ENCODE assay signal across 9 cellular contexts in the genomic region with DNA sequence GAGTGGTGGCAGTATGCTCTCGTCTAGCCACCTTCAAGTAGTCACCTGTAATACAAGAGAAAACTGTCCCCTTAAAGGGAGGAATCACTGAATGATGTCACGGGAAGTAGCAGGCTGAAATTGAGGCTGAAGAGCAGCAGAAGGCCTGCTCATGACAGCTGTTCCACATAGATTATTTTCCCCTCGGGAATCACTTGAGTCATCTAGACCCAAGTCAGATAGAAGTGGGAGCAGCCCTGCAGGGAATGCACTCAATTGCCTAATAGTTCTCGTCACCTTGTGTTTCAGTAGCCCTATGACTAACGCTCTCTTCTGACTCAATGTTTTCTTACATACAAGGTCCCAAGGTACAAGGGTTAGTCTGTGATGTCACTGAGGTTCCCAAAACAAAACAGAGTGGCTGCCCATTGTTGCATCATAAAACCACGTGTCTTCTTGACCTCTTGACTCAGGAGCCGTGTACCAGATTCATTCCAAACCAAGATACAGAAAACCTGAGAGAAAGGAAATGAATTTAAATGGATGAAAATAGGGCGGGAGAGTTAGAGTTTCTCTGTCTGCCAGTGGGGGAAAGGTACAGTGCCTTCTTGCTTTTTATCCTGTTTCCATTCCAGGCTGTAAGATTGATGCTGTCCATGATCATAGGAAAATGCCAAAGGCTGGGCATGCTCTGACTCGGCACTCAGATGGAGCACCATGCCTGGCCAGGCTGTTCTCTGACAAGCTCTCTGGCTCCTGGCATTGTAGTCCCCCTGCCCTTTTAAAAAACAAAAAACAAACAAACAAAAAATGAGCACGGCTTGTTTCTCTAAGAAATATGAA. TPM values are rescaled to one million over a fixed set of nuclear protein-coding genes. Genes with fewer than 3 reads are reported as not detected.
DNase-seq lines count a peak whose midpoint lies in the region; ATAC-seq, FAIRE-seq and TF ChIP-seq lines count a peak whose summit lies in the region.
"Had no signal": no experiment of that assay in that cellular context is flagged by ENCODE, and none has a peak within 500 bp of the region (broad histone marks: within the 10 kb centered on the region; RNA-seq: fewer than 3 reads in every experiment).

No MANE protein-coding gene starts in this region.

- H3K27ac ChIP-seq in K562 (ENCODE audit: extremely low read depth, low read depth, low read length) (peak overlapping the region; percentile 60; the same call in 1 of the 3 replicates), liver (ENCODE audit: low read depth in 1 of 2, low read length in 2 of 2) (peak overlapping the region; percentile 64 to 76), uterus (peak overlapping the region; percentile 90 to 93)

- POLR2A ChIA-PET in K562 (lab: Yijun Ruan, JAX): no interaction called here

- peaks cover 11% of the 10 kb centered on the region for H3K36me3 Mint-ChIP-seq in natural killer cell treated with Interleukin-12 subunit alpha and Interleukin-12 subunit beta and Interleukin-15 and Interleukin-18, amount 100 ng/mL, for 72 hours
- peaks cover 13% of the 10 kb centered on the region for H3K36me3 Mint-ChIP-seq in natural killer cell

- peak; percentile 74 for FAIRE-seq in K562 (lab: Jason Lieb, UNC)
- no peak for FAIRE-seq in D721Med (lab: Jason Lieb, UNC)

- H4K20me1 ChIP-seq in K562 (replicated peaks; ENCODE audit: control insufficient read depth, insufficient read depth, low read length): no peaks in the 10 kb centered on the region

- no peaks in the 10 kb centered on the region for H3K9me3 Mint-ChIP-seq in natural killer cell treated with Interleukin-12 subunit alpha and Interleukin-12 subunit beta and Interleukin-15 and Interleukin-18, amount 100 ng/mL, for 72 hours
- no peaks in the 10 kb centered on the region for H3K9me3 Mint-ChIP-seq in natural killer cell
- H3K9me3 Mint-ChIP-seq: stimulated activated naive B cell treated with anti-CD40 and anti-IgM and Interleukin-4, amounts not matched to agents 10 μg/mL and 1 μg/mL and 100 μg/mL, for 72 hours had no signal

- WGBS in K562 (ENCODE audit: insufficient coverage, low coverage, missing lambda C conversion rate): 24% methylated on average over 10 of the region's 10 CpGs
- 53% methylated on average over 10 of the region's 10 CpGs for WGBS in liver

- no peaks in the 10 kb centered on the region for H3K27me3 ChIP-seq in MG63
- no peaks in the 10 kb centered on the region for H3K27me3 ChIP-seq in K562 (ENCODE audit: control insufficient read depth in 2 of 2, insufficient read depth in 2 of 2, low read length in 2 of 2)
- H3K27me3 ChIP-seq in liver (ENCODE audit: control insufficient read depth in 4 of 4, insufficient read depth in 4 of 4, low read length in 3 of 4): no peaks in the 10 kb centered on the region
- H3K27me3 ChIP-seq in uterus: no peaks in the 10 kb centered on the region

- no peaks in the 10 kb centered on the region for H3K79me2 ChIP-seq in K562 (ENCODE audit: control insufficient read depth, insufficient read depth, low read length)

- H3K9ac ChIP-seq in K562 (ENCODE audit: insufficient read depth in 1 of 2, low read depth in 2 of 2, low read length in 2 of 2) (peak overlapping the region in 1 of 2 experiments; percentile 20; a peak in 1 of 4 replicates), liver (ENCODE audit: low read depth in 1 of 2, low read length in 2 of 2) (no peak overlapping the region)

- peak overlapping the region; percentile 68 to 89 for H3K27ac Mint-ChIP-seq in natural killer cell treated with Interleukin-12 subunit alpha and Interleukin-12 subunit beta and Interleukin-15 and Interleukin-18, amount 100 ng/mL, for 72 hours
- no peak overlapping the region for H3K27ac Mint-ChIP-seq in natural killer cell
- H3K27ac Mint-ChIP-seq: stimulated activated naive B cell treated with anti-CD40 and anti-IgM and Interleukin-4, amounts not matched to agents 10 μg/mL and 1 μg/mL and 100 μg/mL, for 72 hours had no signal

- peaks cover 12 to 20% of the 10 kb centered on the region in 2 donors for H3K4me1 Mint-ChIP-seq in natural killer cell treated with Interleukin-12 subunit alpha and Interleukin-12 subunit beta and Interleukin-15 and Interleukin-18, amount 100 ng/mL, for 72 hours (ENCODE audit: low read depth in 2 of 2)
- H3K4me1 Mint-ChIP-seq in natural killer cell: no peaks in the 10 kb centered on the region
- H3K4me1 Mint-ChIP-seq: stimulated activated naive B cell treated with anti-CD40 and anti-IgM and Interleukin-4, amounts not matched to agents 10 μg/mL and 1 μg/mL and 100 μg/mL, for 72 hours had no signal

- H3K4me1 ChIP-seq in K562 (replicated peaks in 1 of 2; ENCODE audit: control insufficient read depth in 2 of 2, insufficient read depth in 2 of 2, low read length in 2 of 2): peaks cover 7 to 27% of the 10 kb centered on the region in 2 experiments; a peak in 4 of 5 replicates
- H3K4me1 ChIP-seq in liver (ENCODE audit: control insufficient read depth in 4 of 4, insufficient read depth in 4 of 4, low read length in 3 of 4): peaks cover 0 to 6% (median 2%) of the 10 kb centered on the region in 4 donors
- peaks cover 24 to 46% of the 10 kb centered on the region in 2 donors for H3K4me1 ChIP-seq in uterus

- TF ChIP-seq POLR2A in K562 (conservative IDR thresholded peaks at IDR 0.05): no peak
- TF ChIP-seq POLR2A in uterus (IDR thresholded peaks at IDR 0.05): peak; percentile 25 to 26

- TF ChIP-seq CTCF in natural killer cell (IDR thresholded peaks at IDR 0.05): no peak
- no peak for TF ChIP-seq CTCF in K562 (IDR thresholded peaks at IDR 0.05 in 2 of 3, conservative IDR thresholded peaks at IDR 0.05 in 1 of 3; ENCODE audit: insufficient read depth in 2 of 3, low read depth in 1 of 3, low read length in 3 of 3)
- no peak for TF ChIP-seq CTCF in liver (IDR thresholded peaks at IDR 0.05; ENCODE audit: low read depth, low read length, missing input control)
- no peak for TF ChIP-seq CTCF in uterus (IDR thresholded peaks at IDR 0.05)
- TF ChIP-seq CTCF in D721Med (IDR thresholded peaks at IDR 0.05; ENCODE audit: insufficient read depth, missing control alignments): no peak

- H3K9me3 ChIP-seq in MG63: no peaks in the 10 kb centered on the region
- no peaks in the 10 kb centered on the region for H3K9me3 ChIP-seq in K562 (replicated peaks; ENCODE audit: control insufficient read depth, insufficient read depth, low read depth, low read length)
- H3K9me3 ChIP-seq in liver (ENCODE audit: control insufficient read depth in 4 of 4, low read length in 3 of 4): no peaks in the 10 kb centered on the region
- H3K9me3 ChIP-seq in uterus: no peaks in the 10 kb centered on the region

- H2AFZ ChIP-seq in K562 (ENCODE audit: low read depth, low read length): peak overlapping the region; percentile 46; the same call in 1 of the 2 replicates

- peak; percentile 94 to 97 for ATAC-seq in natural killer cell treated with Interleukin-12 subunit alpha and Interleukin-12 subunit beta and Interleukin-15 and Interleukin-18, amount 100 ng/mL, for 72 hours
- ATAC-seq in natural killer cell (no peak), K562 (peak; percentile 78)

- H3K27me3 Mint-ChIP-seq in natural killer cell treated with Interleukin-12 subunit alpha and Interleukin-12 subunit beta and Interleukin-15 and Interleukin-18, amount 100 ng/mL, for 72 hours: no peaks in the 10 kb centered on the region
- H3K27me3 Mint-ChIP-seq in natural killer cell (ENCODE audit: low read depth in 2 of 2): no peaks in the 10 kb centered on the region
- H3K27me3 Mint-ChIP-seq: stimulated activated naive B cell treated with anti-CD40 and anti-IgM and Interleukin-4, amounts not matched to agents 10 μg/mL and 1 μg/mL and 100 μg/mL, for 72 hours had no signal

- in situ Hi-C loops in K562 (cut with MboI): no loop called here

- intact Hi-C loops in natural killer cell (cut with micrococcal nuclease): no loop called here
- intact Hi-C loops in K562 (cut with micrococcal nuclease): no loop called here
- intact Hi-C loops in uterus (cut with DNase I; ENCODE audit: low total_unique reads): no loop called here

- CTCF ChIA-PET in K562 (lab: Yijun Ruan, JAX; ENCODE audit: low intra/inter-chr PET ratio): interaction anchor here (0.6 kb wide), 1 partner anchor 24 kb away, joined by 3 read pairs; no protein-coding TSS in a partner anchor

- H3K4me2 ChIP-seq in K562 (ENCODE audit: insufficient read depth, low read length): peak overlapping the region; percentile 43

- TF ChIP-seq RAD21 in K562 (CRISPR knock-in tag; conservative IDR thresholded peaks at IDR 0.05 in 1 of 2, IDR thresholded peaks at IDR 0.05 in 1 of 2) (0 out of 4 replicates have a peak, but pooled peaks of 1 of the 2 experiments have one; percentile 4), liver (IDR thresholded peaks at IDR 0.05) (peak; percentile 32 to 46)

- DNase-seq in natural killer cell treated with Interleukin-12 subunit alpha and Interleukin-12 subunit beta and Interleukin-15 and Interleukin-18, amount 100 ng/mL, for 72 hours (ENCODE audit: low spot score): peak; percentile 83
- DNase-seq in natural killer cell (no peak), MG63 (peak; percentile 83), K562 (ENCODE audit: extremely low read depth in 1 of 4, low spot score in 3 of 4) (peak; percentile 32 to 71 (median 44)), uterus (peak; percentile 82 to 93), pons (ENCODE audit: low spot score) (no peak), D721Med (ENCODE audit: insufficient read length, low spot score) (no peak)
- DNase-seq: stimulated activated naive B cell treated with anti-CD40 and anti-IgM and Interleukin-4, amounts not matched to agents 10 μg/mL and 1 μg/mL and 100 μg/mL, for 72 hours had no signal

- H3K4me3 ChIP-seq in MG63 (no peak overlapping the region), K562 (no peak overlapping the region), liver (ENCODE audit: low read depth in 1 of 3, low read length in 3 of 3) (no peak overlapping the region), uterus (no peak overlapping the region)

- peak; percentile 85 for TF ChIP-seq EP300 in K562 (IDR thresholded peaks at IDR 0.05; ENCODE audit: low read length)

- no peaks in the 10 kb centered on the region for H3K9me1 ChIP-seq in K562 (ENCODE audit: control insufficient read depth, insufficient read depth, low read length)

- TSS peak; percentile 32 for BruUV-seq in K562 (replicated peaks; lab: Mats Ljungman, UMichigan)

- peaks cover 20% of the 10 kb centered on the region for H3K36me3 ChIP-seq in MG63
- H3K36me3 ChIP-seq in K562 (ENCODE audit: control insufficient read depth, insufficient read depth, low read length): peaks cover 24% of the 10 kb centered on the region; the same call in 2 of the 3 replicates
- H3K36me3 ChIP-seq in liver (ENCODE audit: control insufficient read depth in 4 of 4, insufficient read depth in 3 of 4, low read depth in 1 of 4, low read length in 3 of 4): peaks cover 0 to 19% (median 8%) of the 10 kb centered on the region in 4 donors
- H3K36me3 ChIP-seq in uterus: no peaks in the 10 kb centered on the region

- peak overlapping the region; percentile 48 for H3K4me3 Mint-ChIP-seq in natural killer cell treated with Interleukin-12 subunit alpha and Interleukin-12 subunit beta and Interleukin-15 and Interleukin-18, amount 100 ng/mL, for 72 hours
- no peak overlapping the region for H3K4me3 Mint-ChIP-seq in natural killer cell
- H3K4me3 Mint-ChIP-seq: stimulated activated naive B cell treated with anti-CD40 and anti-IgM and Interleukin-4, amounts not matched to agents 10 μg/mL and 1 μg/mL and 100 μg/mL, for 72 hours had no signal

RNA-seq across cellular contexts. Expression of a gene that starts 21.6 kb away (rescaled TPM):
- total RNA-seq in natural killer cell treated with Interleukin-12 subunit alpha and Interleukin-12 subunit beta and Interleukin-15 and Interleukin-18, amount 100 ng/mL, for 72 hours: 1 to 10 TPM; 1.4 to 7.3 TPM
- total RNA-seq in natural killer cell (1 to 10 TPM in 2 of 3 donors, under 1 TPM in 1; 0.47 to 1.7 (median 1.2) TPM), K562 (2014; rRNA removed) (6.8 and 9.6 TPM in 2 replicates), K562 (2014; rRNA removed; fragmentation: Illumina TruSeq; extraction: Trizol) (0.26 and 0.40 TPM in 2 replicates), K562 (2015; rRNA removed; fragmentation: Illumina TruSeq; extraction: Trizol) (0.83 and 0.90 TPM in 2 replicates), K562 (2021) (7.7 and 8.5 TPM in 2 replicates), liver (10 to 100 TPM in 1 of 2 donors, 1 to 10 TPM in 1; 4.3 to 18.5 TPM), uterus (100 to 1,000 TPM in 3 of 4 donors, 10 to 100 TPM in 1; 38.2 to 331 (median 230) TPM)
- 0.54 and 0.86 TPM in 2 replicates for total RNA-seq in MG63 (2014; rRNA removed; shearing (Covaris generic); ENCODE audit: low replicate concordance)
- 0.81 and 2.9 TPM in 2 replicates for total RNA-seq in K562 (2011; cell fraction: chromatin; rRNA removed; ENCODE audit: low replicate concordance)
- 3.4 and 4.8 TPM in 2 replicates for total RNA-seq in K562 (2011; cell fraction: nucleolus; rRNA removed)
- total RNA-seq in K562 (2011; cell fraction: nucleoplasm; rRNA removed): 1.3 and 1.9 TPM in 2 replicates
- polyA plus RNA-seq in K562 (2011; rRNA removed) (1.2 and 2.0 TPM in 2 replicates), K562 (2014; fragmentation: Illumina TruSeq; extraction: Trizol) (0.16 and 0.73 TPM in 2 replicates), K562 (2014; fragmentation: Nextera tagmentation; extraction: Ambion mirVana) (under 1 TPM; 0.08 to 0.14 TPM), K562 (2014; rRNA removed) (6.6 and 10.8 TPM in 2 replicates), liver (10 to 100 TPM in 1 of 2 donors, 1 to 10 TPM in 1; 2.5 to 13.5 TPM)
- polyA plus RNA-seq in K562 (2011; cell fraction: cytosol; rRNA removed): 1.9 and 9.3 TPM in 2 replicates
- 2.0 and 4.6 TPM in 2 replicates for polyA plus RNA-seq in K562 (2011; cell fraction: nucleus; rRNA removed)
- polyA plus RNA-seq in K562 (2012): 5.5 and 6.8 TPM in 2 replicates
- 0.18 and 0.25 TPM in 2 replicates for polyA minus RNA-seq in K562 (2011; rRNA and poly(A)+ RNA removed)
- polyA minus RNA-seq in K562 (2011; cell fraction: cytosol; rRNA and poly(A)+ RNA removed): 2.0 and 2.1 TPM in 2 replicates
- 1.3 and 1.6 TPM in 2 replicates for polyA minus RNA-seq in K562 (2011; cell fraction: nucleus; rRNA and poly(A)+ RNA removed)

RNA-seq across cellular contexts. Expression of a gene that starts 40.2 kb away (rescaled TPM):
- 10 to 100 TPM; 38.7 to 53.7 TPM for total RNA-seq in natural killer cell treated with Interleukin-12 subunit alpha and Interleukin-12 subunit beta and Interleukin-15 and Interleukin-18, amount 100 ng/mL, for 72 hours
- total RNA-seq in natural killer cell: 10 to 100 TPM; 24.3 to 30.8 (median 29.6) TPM
- total RNA-seq in MG63 (2014; rRNA removed; shearing (Covaris generic); ENCODE audit: low replicate concordance): 59.3 and 129 TPM in 2 replicates
- 12.6 and 15.8 TPM in 2 replicates for total RNA-seq in K562 (2011; cell fraction: chromatin; rRNA removed; ENCODE audit: low replicate concordance)
- 8.7 and 11.2 TPM in 2 replicates for total RNA-seq in K562 (2011; cell fraction: nucleolus; rRNA removed)
- total RNA-seq in K562 (2011; cell fraction: nucleoplasm; rRNA removed): 8.6 and 8.9 TPM in 2 replicates
- total RNA-seq in K562 (2014; rRNA removed): 37.6 and 38.6 TPM in 2 replicates
- total RNA-seq in K562 (2014; rRNA removed; fragmentation: Illumina TruSeq; extraction: Trizol): 42.5 TPM in 2 replicates
- total RNA-seq in K562 (2015; rRNA removed; fragmentation: Illumina TruSeq; extraction: Trizol): 42.2 and 42.9 TPM in 2 replicates
- 33.1 and 37.9 TPM in 2 replicates for total RNA-seq in K562 (2021)
- 25.5 and 30.0 TPM in 2 replicates for polyA plus RNA-seq in K562 (2011; rRNA removed)
- 14.3 and 22.8 TPM in 2 replicates for polyA plus RNA-seq in K562 (2011; cell fraction: cytosol; rRNA removed)
- polyA plus RNA-seq in K562 (2011; cell fraction: nucleus; rRNA removed): 11.1 and 16.7 TPM in 2 replicates
- 25.6 and 42.0 TPM in 2 replicates for polyA plus RNA-seq in K562 (2012)
- polyA plus RNA-seq in K562 (2014; fragmentation: Illumina TruSeq; extraction: Trizol): 45.1 and 49.9 TPM in 2 replicates
- polyA plus RNA-seq in K562 (2014; fragmentation: Nextera tagmentation; extraction: Ambion mirVana): 10 to 100 TPM; 16.0 to 25.0 TPM
- polyA plus RNA-seq in K562 (2014; rRNA removed): 24.3 and 36.5 TPM in 2 replicates
- polyA minus RNA-seq in K562 (2011; rRNA and poly(A)+ RNA removed): 33.5 and 52.5 TPM in 2 replicates
- 6.2 and 9.3 TPM in 2 replicates for polyA minus RNA-seq in K562 (2011; cell fraction: cytosol; rRNA and poly(A)+ RNA removed)
- 10.9 and 16.0 TPM in 2 replicates for polyA minus RNA-seq in K562 (2011; cell fraction: nucleus; rRNA and poly(A)+ RNA removed)
- total RNA-seq in liver: 10 to 100 TPM in 1 of 2 donors, 1 to 10 TPM in 1; 7.8 to 14.5 TPM
- 10 to 100 TPM; 13.2 to 17.2 TPM for polyA plus RNA-seq in liver
- total RNA-seq in uterus: 10 to 100 TPM; 39.6 to 75.3 (median 55.7) TPM

Comparison
In these comparisons a context has a peak if more than half of its experiments do, and no peak if none do; other contexts are left out.
1. ATAC-seq: peak in natural killer cell treated with Interleukin-12 subunit alpha and Interleukin-12 subunit beta and Interleukin-15 and Interleukin-18, amount 100 ng/mL, for 72 hours (2 of 2) and K562 (single experiment); none in natural killer cell (0 of 3).
2. DNase-seq: peak in natural killer cell treated with Interleukin-12 subunit alpha and Interleukin-12 subunit beta and Interleukin-15 and Interleukin-18, amount 100 ng/mL, for 72 hours (single experiment), MG63 (single experiment), K562 (4 of 4) and uterus (2 of 2); none in natural killer cell (single experiment), pons (single experiment) and D721Med (single experiment).
3. H3K27ac Mint-ChIP-seq: peak in natural killer cell treated with Interleukin-12 subunit alpha and Interleukin-12 subunit beta and Interleukin-15 and Interleukin-18, amount 100 ng/mL, for 72 hours (2 of 2); none in natural killer cell (0 of 2).
4. Peak in every context shown above with its lines, with median percentiles within 50 percentile points of each other: H3K27ac ChIP-seq.